Comparison of ENCODE assay signal across 22 cellular contexts in the genomic region with DNA sequence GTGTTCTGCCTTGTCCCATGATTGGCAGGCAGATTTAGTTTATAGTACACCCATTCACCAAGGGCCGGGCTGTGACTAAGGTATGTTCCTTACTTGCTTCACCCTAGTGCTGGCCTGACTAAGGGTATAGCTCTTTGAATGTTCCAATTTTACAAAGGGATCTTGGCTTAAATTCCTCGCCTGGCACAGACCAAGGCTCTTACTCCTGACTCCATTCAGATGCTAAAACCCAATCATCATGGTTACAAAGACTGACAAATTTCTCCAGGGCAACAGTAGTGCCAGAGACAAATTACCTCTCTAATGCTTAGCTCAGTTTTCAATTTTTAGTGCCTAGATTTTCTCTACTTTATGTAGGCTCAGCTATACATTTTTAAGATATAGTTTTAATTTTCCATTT. TPM values are rescaled to one million over a fixed set of nuclear protein-coding genes. Genes with fewer than 3 reads are reported as not detected.
"Had no signal": no experiment of that assay in that cellular context is flagged by ENCODE, and none has a peak within 500 bp of the region (broad histone marks: within the 10 kb centered on the region; RNA-seq: fewer than 3 reads in every experiment).

No MANE protein-coding gene starts in this region.

- DNase-seq: dermis blood vessel endothelial cell; effector memory CD8-positive, alpha-beta T cell; erythroblast; esophagus squamous epithelium; foreskin melanocyte; immature natural killer cell; islet precursor cell; left ventricle myocardium superior; lower lobe of right lung; natural killer cell; pancreas; right lobe of liver; small intestine; stimulated activated CD4-positive, alpha-beta T cell treated with anti-CD3 and anti-CD28 coated beads, Interleukin-15, amount 100 ng/mL, for 24 hours; stimulated activated CD4-positive, alpha-beta T cell treated with anti-CD3 and anti-CD28 coated beads, Interleukin-2, amount 100 ng/mL, for 48 hours; stimulated activated naive B cell treated with anti-CD40 and anti-IgM and Interleukin-4, amounts not matched to agents 10 μg/mL and 1 μg/mL and 100 μg/mL, for 72 hours; transverse colon; upper lobe of right lung; uterus had no signal

- H3K27me3 ChIP-seq: right lobe of liver had no signal

- H3K4me1 ChIP-seq: esophagus squamous epithelium, lower lobe of right lung, pancreas, right lobe of liver, suprapubic skin, transverse colon, upper lobe of right lung, uterus had no signal

- H3K4me3 ChIP-seq: coronary artery, esophagus squamous epithelium, lower lobe of right lung, pancreas, right lobe of liver, suprapubic skin, transverse colon, upper lobe of right lung, uterus had no signal

- ATAC-seq: effector memory CD8-positive, alpha-beta T cell; left ventricle myocardium superior; lower lobe of right lung; natural killer cell; pancreas; right lobe of liver; stimulated activated naive B cell treated with anti-CD40 and anti-IgM and Interleukin-4, amounts not matched to agents 10 μg/mL and 1 μg/mL and 100 μg/mL, for 72 hours; upper lobe of right lung had no signal

- H3K27ac ChIP-seq: coronary artery, esophagus squamous epithelium, lower lobe of right lung, neutrophil, pancreas, right lobe of liver, suprapubic skin, transverse colon, upper lobe of right lung, uterus had no signal

- H3K36me3 ChIP-seq: esophagus squamous epithelium, lower lobe of right lung, neutrophil, pancreas, right lobe of liver, suprapubic skin, transverse colon, upper lobe of right lung, uterus had no signal

- H3K9me3 ChIP-seq: esophagus squamous epithelium, lower lobe of right lung, neutrophil, pancreas, right lobe of liver, suprapubic skin, transverse colon, upper lobe of right lung, uterus had no signal

RNA-seq across cellular contexts. Expression of a gene that starts 26.2 kb away (rescaled TPM):
- polyA plus RNA-seq: immature natural killer cell had no signal
